21 cellular contexts compared by ENCODE assay signal in genomic region chr16:1579214-1579613, GRCh38. TPM values are rescaled to one million over a fixed set of nuclear protein-coding genes. Genes with fewer than 3 reads are reported as not detected.
"Had no signal": no experiment of that assay in that cellular context is flagged by ENCODE, and none has a peak within 500 bp of the region (broad histone marks: within the 10 kb centered on the region; RNA-seq: fewer than 3 reads in every experiment).

No MANE protein-coding gene starts in this region.

- DNase-seq: activated B cell treated with CpG ODN at 0.5 μM for 24 hours; activated CD4-positive, alpha-beta T cell treated with anti-CD3 and anti-CD28 coated beads, Interleukin-2, amount 50 U/mL, for 4 hours; activated CD8-positive, alpha-beta memory T cell treated with anti-CD3 and anti-CD28 coated beads, Interleukin-2, amount 50 U/mL, for 4 hours; activated effector memory CD4-positive, alpha-beta T cell treated with Interleukin-2 at 50 U/mL for 16 hours; activated T-cell treated with anti-CD3 and anti-CD28 coated beads, Interleukin-2, amount 50 U/mL, for 4 hours; amniotic stem cell; dermis blood vessel endothelial cell; gastrocnemius medialis; head of caudate nucleus; kidney; natural killer cell; pancreas; right lobe of liver; small intestine; stimulated activated CD4-positive, alpha-beta T cell treated with anti-CD3 and anti-CD28 coated beads, Interleukin-15, amount 100 ng/mL, for 24 hours; stimulated activated CD4-positive, alpha-beta T cell treated with anti-CD3 and anti-CD28 coated beads, Interleukin-2, amount 100 ng/mL, for 48 hours; upper lobe of left lung had no signal

- H3K4me3 Mint-ChIP-seq: activated B cell treated with CpG ODN at 0.5 μM for 24 hours; activated naive CD4-positive, alpha-beta T cell treated with anti-CD3 and anti-CD28 coated beads, Interleukin-2, amount 50 U/mL, for 24 hours; activated T-cell treated with anti-CD3 and anti-CD28 coated beads, Interleukin-2, amount 50 U/mL, for 4 hours; natural killer cell; T-helper 2 cell treated with Interferon-gamma antibody and Interleukin-4, amounts not matched to agents 5 μg/mL and 100 μg/mL, for 36 hours had no signal

- H3K9me3 Mint-ChIP-seq: activated naive CD4-positive, alpha-beta T cell treated with anti-CD3 and anti-CD28 coated beads, Interleukin-2, amount 50 U/mL, for 24 hours; activated T-cell treated with anti-CD3 and anti-CD28 coated beads, Interleukin-2, amount 50 U/mL, for 4 hours; natural killer cell; T-helper 2 cell treated with Interferon-gamma antibody and Interleukin-4, amounts not matched to agents 5 μg/mL and 100 μg/mL, for 36 hours had no signal

- H3K27ac Mint-ChIP-seq: activated B cell treated with CpG ODN at 0.5 μM for 24 hours; activated naive CD4-positive, alpha-beta T cell treated with anti-CD3 and anti-CD28 coated beads, Interleukin-2, amount 50 U/mL, for 24 hours; natural killer cell; T-helper 2 cell treated with Interferon-gamma antibody and Interleukin-4, amounts not matched to agents 5 μg/mL and 100 μg/mL, for 36 hours had no signal

- H3K27me3 Mint-ChIP-seq: activated B cell treated with CpG ODN at 0.5 μM for 24 hours; activated naive CD4-positive, alpha-beta T cell treated with anti-CD3 and anti-CD28 coated beads, Interleukin-2, amount 50 U/mL, for 24 hours had no signal

- H3K36me3 Mint-ChIP-seq: activated naive CD4-positive, alpha-beta T cell treated with anti-CD3 and anti-CD28 coated beads, Interleukin-2, amount 50 U/mL, for 24 hours; natural killer cell had no signal

- H3K4me1 Mint-ChIP-seq: activated B cell treated with CpG ODN at 0.5 μM for 24 hours; activated naive CD4-positive, alpha-beta T cell treated with anti-CD3 and anti-CD28 coated beads, Interleukin-2, amount 50 U/mL, for 24 hours; natural killer cell had no signal

- ATAC-seq: activated T-cell treated with anti-CD3 and anti-CD28 coated beads, Interleukin-2, amount 50 U/mL, for 4 hours; gastrocnemius medialis; left lobe of liver; natural killer cell; pancreas; right lobe of liver had no signal

RNA-seq across cellular contexts. Expression of gene TMEM204, which starts 45.7 kb away (rescaled TPM):
- total RNA-seq: epithelial cell of proximal tubule had no signal
